Comparison of ENCODE assay signal across 23 cellular contexts in genomic region chr4:170247585-170247984, GRCh38.
A peak's percentile ranks its signal among the peaks of the same experiment; 100 is the strongest.
DNase-seq lines count a peak whose midpoint lies in the region; ATAC-seq, FAIRE-seq and TF ChIP-seq lines count a peak whose summit lies in the region.
"Had no signal": no experiment of that assay in that cellular context is flagged by ENCODE, and none has a peak within 500 bp of the region (broad histone marks: within the 10 kb centered on the region; RNA-seq: fewer than 3 reads in every experiment).

No MANE protein-coding gene starts in this region.

- no peak overlapping the region for H3K4me2 ChIP-seq in HepG2 (ENCODE audit: low read depth, low read length)
- H3K4me2 ChIP-seq: BLaER1 had no signal

- CTCF ChIA-PET in HepG2 (lab: Yijun Ruan, JAX; ENCODE audit: low intra/inter-chr PET ratio, low total read pairs): no interaction called here

- BruUV-seq in HepG2 (replicated peaks; lab: Mats Ljungman, UMichigan): no TSS peak

- H3K36me3 ChIP-seq in liver (ENCODE audit: control insufficient read depth in 4 of 4, insufficient read depth in 3 of 4, low read depth in 1 of 4, low read length in 3 of 4) (no peaks in the 10 kb centered on the region), HepG2 (replicated peaks in 1 of 2; ENCODE audit: control insufficient read depth in 1 of 2, insufficient read depth in 2 of 2, low read length in 2 of 2) (no peaks in the 10 kb centered on the region), endodermal cell (ENCODE audit: control insufficient read depth, insufficient read depth, low read length) (peaks cover 18% of the 10 kb centered on the region)
- H3K36me3 ChIP-seq: BLaER1 had no signal

- TF ChIP-seq RAD21 in liver (IDR thresholded peaks at IDR 0.05): no peak
- no peak for TF ChIP-seq RAD21 in HepG2 (CRISPR knock-in tag; IDR thresholded peaks at IDR 0.05)

- POLR2A ChIA-PET in HepG2 (lab: Yijun Ruan, JAX): no interaction called here

- H3K4me1 Mint-ChIP-seq in endodermal cell (peaks cover 33% of the 10 kb centered on the region), mesothelial cell of epicardium (peaks cover 31% of the 10 kb centered on the region)
- no peaks in the 10 kb centered on the region for H3K4me1 Mint-ChIP-seq in activated T-cell treated with anti-CD3 and anti-CD28 coated beads, Interleukin-2, amount 50 U/mL, for 4 hours (ENCODE audit: low read depth)
- H3K4me1 Mint-ChIP-seq: IgD-negative memory B cell had no signal

- no peak overlapping the region for H3K9ac ChIP-seq in liver (ENCODE audit: low read depth in 1 of 2, low read length in 2 of 2)
- H3K9ac ChIP-seq in HepG2 (ENCODE audit: insufficient read depth, low read depth, low read length): no peak overlapping the region
- H3K9ac ChIP-seq in endodermal cell (ENCODE audit: extremely low read depth, low read length, poor library complexity, severe bottlenecking): no peak overlapping the region
- H3K9ac ChIP-seq: BLaER1, GM23248 had no signal

- TF ChIP-seq EP300 in HepG2 (IDR thresholded peaks at IDR 0.05; ENCODE audit: low read depth in 2 of 2, low read length in 2 of 2): no peak
- TF ChIP-seq EP300 in HepG2 (CRISPR knock-in tag; IDR thresholded peaks at IDR 0.05; ENCODE audit: borderline replicate concordance): no peak

- H3K27ac ChIP-seq in liver (ENCODE audit: low read depth in 1 of 2, low read length in 2 of 2): peak overlapping the region in 1 of 2 donors; percentile 33
- H3K27ac ChIP-seq in HepG2 (ENCODE audit: extremely low read length, insufficient read depth, low read length): no peak overlapping the region
- H3K27ac ChIP-seq in endodermal cell (ENCODE audit: low read depth, low read length): peak overlapping the region; percentile 16
- H3K27ac ChIP-seq: BLaER1, GM23248 had no signal

- H3K36me3 Mint-ChIP-seq in endodermal cell (ENCODE audit: low read depth) (no peaks in the 10 kb centered on the region), mesothelial cell of epicardium (no peaks in the 10 kb centered on the region)
- H3K36me3 Mint-ChIP-seq in activated T-cell treated with anti-CD3 and anti-CD28 coated beads, Interleukin-2, amount 50 U/mL, for 4 hours (ENCODE audit: insufficient read depth): no peaks in the 10 kb centered on the region
- H3K36me3 Mint-ChIP-seq: CD8-positive, alpha-beta T cell; IgD-negative memory B cell had no signal

- H3K79me2 ChIP-seq in HepG2 (ENCODE audit: insufficient read depth, low read length): no peaks in the 10 kb centered on the region

- no peaks in the 10 kb centered on the region for H3K27me3 ChIP-seq in liver (ENCODE audit: control insufficient read depth in 4 of 4, insufficient read depth in 4 of 4, low read length in 3 of 4)
- H3K27me3 ChIP-seq in HepG2 (ENCODE audit: control insufficient read depth in 1 of 2, insufficient read depth in 2 of 2, low read length in 2 of 2): no peaks in the 10 kb centered on the region
- no peaks in the 10 kb centered on the region for H3K27me3 ChIP-seq in endodermal cell (ENCODE audit: control insufficient read depth, insufficient read depth, low read length, poor library complexity, severe bottlenecking)
- H3K27me3 ChIP-seq: BLaER1 had no signal

- TF ChIP-seq POLR2A in HepG2 (IDR thresholded peaks at IDR 0.05; ENCODE audit: insufficient read depth in 1 of 2, low read depth in 2 of 2, low read length in 2 of 2): no peak

- H3K4me3 Mint-ChIP-seq in endodermal cell (no peak overlapping the region), mesothelial cell of epicardium (no peak overlapping the region)
- H3K4me3 Mint-ChIP-seq in activated T-cell treated with anti-CD3 and anti-CD28 coated beads, Interleukin-2, amount 50 U/mL, for 4 hours: no peak overlapping the region
- H3K4me3 Mint-ChIP-seq: CD8-positive, alpha-beta T cell; IgD-negative memory B cell had no signal

- H2AFZ ChIP-seq in HepG2 (ENCODE audit: low read length): no peak overlapping the region
- H2AFZ ChIP-seq: GM23248 had no signal

- H3K4me1 ChIP-seq in liver (ENCODE audit: control insufficient read depth in 4 of 4, insufficient read depth in 4 of 4, low read length in 3 of 4): peaks cover 0 to 3% (median 1%) of the 10 kb centered on the region in 4 donors
- no peaks in the 10 kb centered on the region for H3K4me1 ChIP-seq in HepG2 (ENCODE audit: insufficient read depth, low read length)
- H3K4me1 ChIP-seq in endodermal cell (ENCODE audit: control insufficient read depth, insufficient read depth, low read length): peaks cover 5% of the 10 kb centered on the region
- H3K4me1 ChIP-seq: BLaER1 had no signal

- H3K9me3 Mint-ChIP-seq in endodermal cell (no peaks in the 10 kb centered on the region), mesothelial cell of epicardium (no peaks in the 10 kb centered on the region)
- H3K9me3 Mint-ChIP-seq in activated T-cell treated with anti-CD3 and anti-CD28 coated beads, Interleukin-2, amount 50 U/mL, for 4 hours: no peaks in the 10 kb centered on the region
- H3K9me3 Mint-ChIP-seq: CD8-positive, alpha-beta T cell had no signal

- H3K4me3 ChIP-seq in liver (ENCODE audit: low read depth in 1 of 3, low read length in 3 of 3): no peak overlapping the region
- no peak overlapping the region for H3K4me3 ChIP-seq in HepG2 (replicated peaks in 1 of 3; ENCODE audit: insufficient read depth in 1 of 3, low read depth in 2 of 3, low read length in 3 of 3)
- no peak overlapping the region for H3K4me3 ChIP-seq in endodermal cell (ENCODE audit: low read length)
- H3K4me3 ChIP-seq: BLaER1, GM23248 had no signal

- TF ChIP-seq CTCF in liver (IDR thresholded peaks at IDR 0.05; ENCODE audit: low read depth, low read length, missing input control) (no peak), HepG2 (CRISPR knock-in tag; IDR thresholded peaks at IDR 0.05) (no peak), endodermal cell (conservative IDR thresholded peaks at IDR 0.05) (no peak), mesothelial cell of epicardium (IDR thresholded peaks at IDR 0.05; ENCODE audit: unreplicated experiment) (no peak)

- H3K27ac Mint-ChIP-seq in endodermal cell (peak overlapping the region; percentile 4), mesothelial cell of epicardium (peak overlapping the region; percentile 45)
- H3K27ac Mint-ChIP-seq: CD8-positive, alpha-beta T cell; IgD-negative memory B cell had no signal

- intact Hi-C loops in HepG2 (cut with micrococcal nuclease; ENCODE audit: unreplicated experiment): no loop called here

- no peak for ATAC-seq in HepG2
- no peak for ATAC-seq in HG03460 (IDR thresholded peaks at IDR 0.05; ENCODE audit: unreplicated experiment)
- ATAC-seq in activated T-cell treated with anti-CD3 and anti-CD28 coated beads, Interleukin-2, amount 50 U/mL, for 4 hours: no peak
- ATAC-seq: CD8-positive, alpha-beta T cell; Panc1; SK-N-SH treated with all-trans-retinoic acid at 6 μM for 48 hours had no signal

- in situ Hi-C loops in HepG2 (cut with HindIII; ENCODE audit: extremely low pct_ligation_motif_present, low pct_unique_long_range_greater_than_20kb): no loop called here

- H4K20me1 ChIP-seq in HepG2 (ENCODE audit: insufficient read depth, low read length): no peaks in the 10 kb centered on the region
- H4K20me1 ChIP-seq: BLaER1 had no signal

- H3K9me3 ChIP-seq in liver (ENCODE audit: control insufficient read depth in 4 of 4, low read length in 3 of 4): no peaks in the 10 kb centered on the region
- no peaks in the 10 kb centered on the region for H3K9me3 ChIP-seq in HepG2 (ENCODE audit: low read length)
- H3K9me3 ChIP-seq in endodermal cell (ENCODE audit: control insufficient read depth, low read length): peaks cover 6% of the 10 kb centered on the region
- H3K9me3 ChIP-seq: BLaER1 had no signal

- DNase-seq in HepG2 (ENCODE audit: low spot score): no peak
- no peak for DNase-seq in endodermal cell
- DNase-seq in mesothelial cell of epicardium (ENCODE audit: low spot score in 2 of 2, unreplicated experiment in 2 of 2): no peak
- DNase-seq in NCI-H82 (lab: John Stamatoyannopoulos, UW): no peak
- no peak for DNase-seq in HuH-7.5 (ENCODE audit: low spot score)
- DNase-seq in activated T-cell treated with anti-CD3 and anti-CD28 coated beads, Interleukin-2, amount 50 U/mL, for 4 hours: no peak
- DNase-seq: CD8-positive, alpha-beta T cell; DMS79 treated with DMSO at 0.1 percent for 48 hours; GM23248; Kasumi-1; NCI-H1105; NCI-H1694; NCI-H226; NCI-H526; Right ventricle myocardium superior had no signal

- H3K27me3 Mint-ChIP-seq in endodermal cell (ENCODE audit: insufficient read depth): no peaks in the 10 kb centered on the region
- H3K27me3 Mint-ChIP-seq in mesothelial cell of epicardium (ENCODE audit: low read depth): no peaks in the 10 kb centered on the region
- no peaks in the 10 kb centered on the region for H3K27me3 Mint-ChIP-seq in activated T-cell treated with anti-CD3 and anti-CD28 coated beads, Interleukin-2, amount 50 U/mL, for 4 hours (ENCODE audit: low read depth)
- H3K27me3 Mint-ChIP-seq: IgD-negative memory B cell had no signal

- no peak for FAIRE-seq in HepG2 (lab: Jason Lieb, UNC)
- FAIRE-seq: A204.1, G401.6 had no signal

TF ChIP-seq in liver, 16 proteins besides CTCF, POLR2A, EP300 and RAD21 (continues in another document):
- TF ChIP-seq RXRA (IDR thresholded peaks at IDR 0.05) (no peak), JUND (IDR thresholded peaks at IDR 0.05) (no peak), YY1 (IDR thresholded peaks at IDR 0.05) (no peak), HNF4A (conservative IDR thresholded peaks at IDR 0.05) (peak in 1 of 2 donors; percentile 37), HNF4G (IDR thresholded peaks at IDR 0.05) (no peak), GABPA (IDR thresholded peaks at IDR 0.05 in 1 of 2, conservative IDR thresholded peaks at IDR 0.05 in 1 of 2) (peak in 1 of 2 donors; percentile 35), SP1 (IDR thresholded peaks at IDR 0.05) (peak; percentile 23), TAF1 (conservative IDR thresholded peaks at IDR 0.05) (no peak)

TF ChIP-seq in HepG2, 621 proteins besides CTCF, POLR2A, EP300 and RAD21 (continues in another document):
- no peak for TF ChIP-seq NR3C1 (CRISPR knock-in tag; IDR thresholded peaks at IDR 0.05)
- TF ChIP-seq FOSL2 (CRISPR knock-in tag; IDR thresholded peaks at IDR 0.05): no peak
- no peak for TF ChIP-seq SATB2 (CRISPR knock-in tag; IDR thresholded peaks at IDR 0.05)
- TF ChIP-seq HIC2 (CRISPR knock-in tag; IDR thresholded peaks at IDR 0.05; ENCODE audit: low read depth): no peak
- TF ChIP-seq SRSF9 (IDR thresholded peaks at IDR 0.05; ENCODE audit: borderline replicate concordance, insufficient read depth, low read depth, low read length, poor library complexity, severe bottlenecking): no peak
